1 cellular context compared by ENCODE assay signal in the genomic region with DNA sequence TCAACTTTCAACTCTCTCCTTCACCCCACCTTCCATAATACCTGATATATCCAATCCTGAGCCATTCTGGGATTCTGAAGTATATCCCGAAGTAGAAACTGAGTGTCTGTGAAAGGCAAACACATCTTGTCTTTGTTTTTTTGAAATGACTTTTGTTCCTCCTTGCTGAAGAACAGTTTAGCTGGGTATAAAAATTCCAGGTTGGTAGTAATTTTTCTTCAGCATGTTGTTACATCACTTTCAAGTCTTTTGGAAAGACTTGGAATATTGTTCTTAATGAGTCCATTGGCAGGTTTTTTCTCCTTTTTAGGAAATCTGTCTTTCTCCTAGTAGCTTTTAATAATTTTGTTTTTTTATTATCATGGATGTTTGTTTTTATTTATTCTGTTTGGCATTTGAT.
TF ChIP-seq lines count a peak whose summit lies in the region.

No MANE protein-coding gene starts in this region.

TF ChIP-seq in K562, 482 proteins besides CTCF, POLR2A, EP300 and RAD21 (continued from another document):
- no peak for TF ChIP-seq ZBTB7A (IDR thresholded peaks at IDR 0.05; ENCODE audit: borderline replicate concordance, control insufficient read depth, low read depth, low read length)
- no peak for TF ChIP-seq ZNF445 (CRISPR knock-in tag; IDR thresholded peaks at IDR 0.05; ENCODE audit: low read depth)
- no peak for TF ChIP-seq ZNF143 (CRISPR knock-in tag; IDR thresholded peaks at IDR 0.05)
- TF ChIP-seq, protein P1, sequence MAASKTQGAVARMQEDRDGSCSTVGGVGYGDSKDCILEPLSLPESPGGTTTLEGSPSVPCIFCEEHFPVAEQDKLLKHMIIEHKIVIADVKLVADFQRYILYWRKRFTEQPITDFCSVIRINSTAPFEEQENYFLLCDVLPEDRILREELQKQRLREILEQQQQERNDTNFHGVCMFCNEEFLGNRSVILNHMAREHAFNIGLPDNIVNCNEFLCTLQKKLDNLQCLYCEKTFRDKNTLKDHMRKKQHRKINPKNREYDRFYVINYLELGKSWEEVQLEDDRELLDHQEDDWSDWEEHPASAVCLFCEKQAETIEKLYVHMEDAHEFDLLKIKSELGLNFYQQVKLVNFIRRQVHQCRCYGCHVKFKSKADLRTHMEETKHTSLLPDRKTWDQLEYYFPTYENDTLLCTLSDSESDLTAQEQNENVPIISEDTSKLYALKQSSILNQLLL (CRISPR knock-in tag; IDR thresholded peaks at IDR 0.05; ENCODE audit: borderline replicate concordance): no peak
- TF ChIP-seq NBN (IDR thresholded peaks at IDR 0.05; ENCODE audit: low read depth): no peak
- TF ChIP-seq CBX5 (IDR thresholded peaks at IDR 0.05; ENCODE audit: borderline replicate concordance, low read depth): 0 out of 2 replicates have a peak, but pooled peaks have one; percentile 10
- TF ChIP-seq CCNT2 (IDR thresholded peaks at IDR 0.05; ENCODE audit: borderline replicate concordance, extremely low read depth, insufficient read length, low read depth, low read length): no peak
- no peak for TF ChIP-seq DIDO1 (tag; IDR thresholded peaks at IDR 0.05; ENCODE audit: low read depth)
- TF ChIP-seq HMGN3 (IDR thresholded peaks at IDR 0.05; ENCODE audit: borderline replicate concordance, extremely low read depth, insufficient read length, low read depth, low read length): no peak
- TF ChIP-seq ZNF444 (CRISPR knock-in tag; IDR thresholded peaks at IDR 0.05): no peak
- no peak for TF ChIP-seq ZNF436 (CRISPR knock-in tag; IDR thresholded peaks at IDR 0.05)
- TF ChIP-seq, protein P2, sequence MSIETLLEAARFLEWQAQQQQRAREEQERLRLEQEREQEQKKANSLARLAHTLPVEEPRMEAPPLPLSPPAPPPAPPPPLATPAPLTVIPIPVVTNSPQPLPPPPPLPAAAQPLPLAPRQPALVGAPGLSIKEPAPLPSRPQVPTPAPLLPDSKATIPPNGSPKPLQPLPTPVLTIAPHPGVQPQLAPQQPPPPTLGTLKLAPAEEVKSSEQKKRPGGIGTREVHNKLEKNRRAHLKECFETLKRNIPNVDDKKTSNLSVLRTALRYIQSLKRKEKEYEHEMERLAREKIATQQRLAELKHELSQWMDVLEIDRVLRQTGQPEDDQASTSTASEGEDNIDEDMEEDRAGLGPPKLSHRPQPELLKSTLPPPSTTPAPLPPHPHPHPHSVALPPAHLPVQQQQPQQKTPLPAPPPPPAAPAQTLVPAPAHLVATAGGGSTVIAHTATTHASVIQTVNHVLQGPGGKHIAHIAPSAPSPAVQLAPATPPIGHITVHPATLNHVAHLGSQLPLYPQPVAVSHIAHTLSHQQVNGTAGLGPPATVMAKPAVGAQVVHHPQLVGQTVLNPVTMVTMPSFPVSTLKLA (conservative IDR thresholded peaks at IDR 0.05): no peak
- TF ChIP-seq, protein P3, sequence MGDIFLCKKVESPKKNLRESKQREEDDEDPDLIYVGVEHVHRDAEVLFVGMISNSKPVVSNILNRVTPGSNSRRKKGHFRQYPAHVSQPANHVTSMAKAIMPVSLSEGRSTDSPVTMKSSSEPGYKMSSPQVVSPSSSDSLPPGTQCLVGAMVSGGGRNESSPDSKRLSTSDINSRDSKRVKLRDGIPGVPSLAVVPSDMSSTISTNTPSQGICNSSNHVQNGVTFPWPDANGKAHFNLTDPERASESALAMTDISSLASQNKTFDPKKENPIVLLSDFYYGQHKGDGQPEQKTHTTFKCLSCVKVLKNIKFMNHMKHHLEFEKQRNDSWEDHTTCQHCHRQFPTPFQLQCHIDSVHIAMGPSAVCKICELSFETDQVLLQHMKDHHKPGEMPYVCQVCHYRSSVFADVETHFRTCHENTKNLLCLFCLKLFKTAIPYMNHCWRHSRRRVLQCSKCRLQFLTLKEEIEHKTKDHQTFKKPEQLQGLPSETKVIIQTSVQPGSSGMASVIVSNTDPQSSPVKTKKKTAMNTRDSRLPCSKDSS (IDR thresholded peaks at IDR 0.05; ENCODE audit: low read depth, partially characterized antibody): peak; percentile 17
- no peak for TF ChIP-seq CREM (IDR thresholded peaks at IDR 0.05; ENCODE audit: low read depth)
- TF ChIP-seq, protein P4, sequence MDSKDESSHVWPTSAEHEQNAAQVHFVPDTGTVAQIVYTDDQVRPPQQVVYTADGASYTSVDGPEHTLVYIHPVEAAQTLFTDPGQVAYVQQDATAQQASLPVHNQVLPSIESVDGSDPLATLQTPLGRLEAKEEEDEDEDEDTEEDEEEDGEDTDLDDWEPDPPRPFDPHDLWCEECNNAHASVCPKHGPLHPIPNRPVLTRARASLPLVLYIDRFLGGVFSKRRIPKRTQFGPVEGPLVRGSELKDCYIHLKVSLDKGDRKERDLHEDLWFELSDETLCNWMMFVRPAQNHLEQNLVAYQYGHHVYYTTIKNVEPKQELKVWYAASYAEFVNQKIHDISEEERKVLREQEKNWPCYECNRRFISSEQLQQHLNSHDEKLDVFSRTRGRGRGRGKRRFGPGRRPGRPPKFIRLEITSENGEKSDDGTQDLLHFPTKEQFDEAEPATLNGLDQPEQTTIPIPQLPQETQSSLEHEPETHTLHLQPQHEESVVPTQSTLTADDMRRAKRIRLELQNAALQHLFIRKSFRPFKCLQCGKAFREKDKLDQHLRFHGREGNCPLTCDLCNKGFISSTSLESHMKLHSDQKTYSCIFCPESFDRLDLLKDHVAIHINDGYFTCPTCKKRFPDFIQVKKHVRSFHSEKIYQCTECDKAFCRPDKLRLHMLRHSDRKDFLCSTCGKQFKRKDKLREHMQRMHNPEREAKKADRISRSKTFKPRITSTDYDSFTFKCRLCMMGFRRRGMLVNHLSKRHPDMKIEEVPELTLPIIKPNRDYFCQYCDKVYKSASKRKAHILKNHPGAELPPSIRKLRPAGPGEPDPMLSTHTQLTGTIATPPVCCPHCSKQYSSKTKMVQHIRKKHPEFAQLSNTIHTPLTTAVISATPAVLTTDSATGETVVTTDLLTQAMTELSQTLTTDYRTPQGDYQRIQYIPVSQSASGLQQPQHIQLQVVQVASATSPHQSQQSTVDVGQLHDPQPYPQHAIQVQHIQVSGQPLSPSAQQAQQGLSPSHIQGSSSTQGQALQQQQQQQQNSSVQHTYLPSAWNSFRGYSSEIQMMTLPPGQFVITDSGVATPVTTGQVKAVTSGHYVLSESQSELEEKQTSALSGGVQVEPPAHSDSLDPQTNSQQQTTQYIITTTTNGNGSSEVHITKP (IDR thresholded peaks at IDR 0.05; ENCODE audit: partially characterized antibody): no peak
- peak; percentile 75; the same call in 1 of the 2 replicates for TF ChIP-seq TRIM28 (IDR thresholded peaks at IDR 0.05)
- TF ChIP-seq ZFP1 (CRISPR knock-in tag; IDR thresholded peaks at IDR 0.05): peak; percentile 98
- TF ChIP-seq TSC22D4 (tag; IDR thresholded peaks at IDR 0.05): no peak
- TF ChIP-seq, protein P5, sequence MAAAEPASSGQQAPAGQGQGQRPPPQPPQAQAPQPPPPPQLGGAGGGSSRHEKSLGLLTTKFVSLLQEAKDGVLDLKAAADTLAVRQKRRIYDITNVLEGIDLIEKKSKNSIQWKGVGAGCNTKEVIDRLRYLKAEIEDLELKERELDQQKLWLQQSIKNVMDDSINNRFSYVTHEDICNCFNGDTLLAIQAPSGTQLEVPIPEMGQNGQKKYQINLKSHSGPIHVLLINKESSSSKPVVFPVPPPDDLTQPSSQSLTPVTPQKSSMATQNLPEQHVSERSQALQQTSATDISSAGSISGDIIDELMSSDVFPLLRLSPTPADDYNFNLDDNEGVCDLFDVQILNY (CRISPR knock-in tag; IDR thresholded peaks at IDR 0.05): no peak
- TF ChIP-seq, protein P6, sequence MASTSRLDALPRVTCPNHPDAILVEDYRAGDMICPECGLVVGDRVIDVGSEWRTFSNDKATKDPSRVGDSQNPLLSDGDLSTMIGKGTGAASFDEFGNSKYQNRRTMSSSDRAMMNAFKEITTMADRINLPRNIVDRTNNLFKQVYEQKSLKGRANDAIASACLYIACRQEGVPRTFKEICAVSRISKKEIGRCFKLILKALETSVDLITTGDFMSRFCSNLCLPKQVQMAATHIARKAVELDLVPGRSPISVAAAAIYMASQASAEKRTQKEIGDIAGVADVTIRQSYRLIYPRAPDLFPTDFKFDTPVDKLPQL (IDR thresholded peaks at IDR 0.05; ENCODE audit: extremely low read depth, insufficient read length): no peak
